In genomic region chr9:135919318-135919717, GRCh38 we compare ENCODE assay signal across 19 cellular contexts. TPM values are rescaled to one million over a fixed set of nuclear protein-coding genes. Genes with fewer than 3 reads are reported as not detected.
A peak's percentile ranks its signal among the peaks of the same experiment; 100 is the strongest.
DNase-seq lines count a peak whose midpoint lies in the region; ATAC-seq, FAIRE-seq and TF ChIP-seq lines count a peak whose summit lies in the region.
"Had no signal": no experiment of that assay in that cellular context is flagged by ENCODE, and none has a peak within 500 bp of the region (broad histone marks: within the 10 kb centered on the region; RNA-seq: fewer than 3 reads in every experiment).

No MANE protein-coding gene starts in this region.

- H3K9me2 ChIP-seq in GM23248 (ENCODE audit: insufficient read depth) = no peaks in the 10 kb centered on the region
- H3K9me2 ChIP-seq in GM23338 (ENCODE audit: insufficient read depth) = no peaks in the 10 kb centered on the region

- intact Hi-C loops in Panc1 (cut with micrococcal nuclease; ENCODE audit: unreplicated experiment) = no loop called here
- intact Hi-C loops in K562 (cut with micrococcal nuclease) = no loop called here
- intact Hi-C loops in upper lobe of right lung (cut with DNase I) = no loop called here

- H3K9me3 ChIP-seq in Panc1 (ENCODE audit: control insufficient read depth, insufficient read depth, low read depth, low read length) (peaks cover 18% of the 10 kb centered on the region; the same call in 1 of the 2 replicates), K562 (replicated peaks; ENCODE audit: control insufficient read depth, insufficient read depth, low read depth, low read length) (peaks cover 21% of the 10 kb centered on the region), upper lobe of right lung (peaks cover 12% of the 10 kb centered on the region), GM23248 (ENCODE audit: low read depth) (peaks cover 3% of the 10 kb centered on the region)

- H4K20me1 ChIP-seq in K562 (replicated peaks; ENCODE audit: control insufficient read depth, insufficient read depth, low read length) (no peaks in the 10 kb centered on the region), GM23248 (ENCODE audit: insufficient read depth) (no peaks in the 10 kb centered on the region), GM23338 (replicated peaks; ENCODE audit: insufficient read depth) (no peaks in the 10 kb centered on the region)

- TF ChIP-seq EP300 in K562 (IDR thresholded peaks at IDR 0.05; ENCODE audit: low read length) = no peak

- no peaks in the 10 kb centered on the region for H3K4me1 Mint-ChIP-seq in GM23338
- H3K4me1 Mint-ChIP-seq: CD4-positive, CD25-positive, alpha-beta regulatory T cell had no signal

- BruUV-seq in Panc1 (replicated peaks; lab: Mats Ljungman, UMichigan) (no TSS peak), K562 (replicated peaks; lab: Mats Ljungman, UMichigan) (no TSS peak)

- no peak; the same call in 1 of the 2 replicates for TF ChIP-seq POLR2A in K562 (conservative IDR thresholded peaks at IDR 0.05)

- H3K9ac ChIP-seq in K562 (ENCODE audit: insufficient read depth in 1 of 2, low read depth in 2 of 2, low read length in 2 of 2) = no peak overlapping the region
- H3K9ac ChIP-seq in GM23248 = no peak overlapping the region

- H3K4me1 ChIP-seq in Panc1 (ENCODE audit: control insufficient read depth, insufficient read depth, low read length) = no peaks in the 10 kb centered on the region
- peaks cover 0 to 14% of the 10 kb centered on the region in 2 experiments; a peak in 1 of 5 replicates for H3K4me1 ChIP-seq in K562 (replicated peaks in 1 of 2; ENCODE audit: control insufficient read depth in 2 of 2, insufficient read depth in 2 of 2, low read length in 2 of 2)
- no peaks in the 10 kb centered on the region for H3K4me1 ChIP-seq in upper lobe of right lung
- no peaks in the 10 kb centered on the region for H3K4me1 ChIP-seq in GM23248 (ENCODE audit: insufficient read depth)
- H3K4me1 ChIP-seq in GM23338 (ENCODE audit: insufficient read depth) = no peaks in the 10 kb centered on the region
- H3K4me1 ChIP-seq: BE2C had no signal

- no peak overlapping the region for H3K4me3 ChIP-seq in Panc1 (ENCODE audit: low read depth in 2 of 2, low read length in 2 of 2)
- H3K4me3 ChIP-seq in K562 = no peak overlapping the region
- H3K4me3 ChIP-seq in upper lobe of right lung = no peak overlapping the region
- no peak overlapping the region for H3K4me3 ChIP-seq in GM23248
- H3K4me3 ChIP-seq in GM23338 = no peak overlapping the region
- H3K4me3 ChIP-seq: MG63 had no signal

- H3K79me2 ChIP-seq in K562 (ENCODE audit: control insufficient read depth, insufficient read depth, low read length) (no peaks in the 10 kb centered on the region), GM23248 (ENCODE audit: insufficient read depth) (no peaks in the 10 kb centered on the region), GM23338 (replicated peaks; ENCODE audit: insufficient read depth) (no peaks in the 10 kb centered on the region)

- H3K27me3 ChIP-seq in Panc1 (ENCODE audit: control insufficient read depth, insufficient read depth, low read length) (no peaks in the 10 kb centered on the region), K562 (ENCODE audit: control insufficient read depth in 2 of 2, insufficient read depth in 2 of 2, low read length in 2 of 2) (no peaks in the 10 kb centered on the region), upper lobe of right lung (no peaks in the 10 kb centered on the region), GM23248 (replicated peaks; ENCODE audit: insufficient read depth) (no peaks in the 10 kb centered on the region), GM23338 (ENCODE audit: insufficient read depth) (0 out of 2 replicates have a peak, but pooled peaks cover 6% of the 10 kb centered on the region)
- H3K27me3 ChIP-seq: BE2C, MG63 had no signal

- POLR2A ChIA-PET in Panc1 (lab: Charles Lee) = no interaction called here
- POLR2A ChIA-PET in K562 (lab: Yijun Ruan, JAX) = interaction anchor here (0.6 kb wide), 1 partner anchor 30 kb away, joined by 3 read pairs; no protein-coding TSS in a partner anchor

- H3K4me2 ChIP-seq in K562 (ENCODE audit: insufficient read depth, low read length) (no peak overlapping the region), GM23248 (ENCODE audit: unreplicated experiment) (no peak overlapping the region), GM23338 (no peak overlapping the region)

- peaks cover 21% of the 10 kb centered on the region for H3K27me3 Mint-ChIP-seq in GM23338 (ENCODE audit: insufficient read depth, low read depth, poor library complexity)

- ATAC-seq in Panc1 = 0 out of 2 replicates have a peak, but pooled peaks have one; percentile 20
- no peak for ATAC-seq in K562
- ATAC-seq in upper lobe of right lung = peak; percentile 29
- ATAC-seq in GM23338 = no peak
- ATAC-seq in HG03280 (IDR thresholded peaks at IDR 0.05; ENCODE audit: unreplicated experiment) = no peak
- ATAC-seq: HCT116 had no signal

- FAIRE-seq in K562 (lab: Jason Lieb, UNC) = no peak
- FAIRE-seq: RCC 7860 had no signal

- H3F3A ChIP-seq in GM23248 (ENCODE audit: insufficient read depth) (peaks cover 6% of the 10 kb centered on the region; the same call in 1 of the 2 replicates), GM23338 (replicated peaks; ENCODE audit: low read depth) (no peaks in the 10 kb centered on the region)

- no peak overlapping the region for H3K4me3 Mint-ChIP-seq in GM23338
- H3K4me3 Mint-ChIP-seq: CD4-positive, CD25-positive, alpha-beta regulatory T cell had no signal

- TF ChIP-seq CTCF in Panc1 (IDR thresholded peaks at IDR 0.05) (no peak), K562 (IDR thresholded peaks at IDR 0.05 in 2 of 3, conservative IDR thresholded peaks at IDR 0.05 in 1 of 3; ENCODE audit: insufficient read depth in 2 of 3, low read depth in 1 of 3, low read length in 3 of 3) (no peak), upper lobe of right lung (IDR thresholded peaks at IDR 0.05) (no peak), GM23338 (conservative IDR thresholded peaks at IDR 0.05; ENCODE audit: low read depth in 2 of 2) (no peak)

- H3K36me3 Mint-ChIP-seq in GM23338 (ENCODE audit: low read depth) = peaks cover 56% of the 10 kb centered on the region

- no peak for TF ChIP-seq RAD21 in K562 (CRISPR knock-in tag; conservative IDR thresholded peaks at IDR 0.05 in 1 of 2, IDR thresholded peaks at IDR 0.05 in 1 of 2)

- H2AFZ ChIP-seq in K562 (ENCODE audit: low read depth, low read length) = no peak overlapping the region
- no peak overlapping the region for H2AFZ ChIP-seq in GM23248
- no peak overlapping the region for H2AFZ ChIP-seq in GM23338

- H3K27ac ChIP-seq in Panc1 (ENCODE audit: low read length) (no peak overlapping the region), K562 (ENCODE audit: extremely low read depth, low read depth, low read length) (no peak overlapping the region), upper lobe of right lung (no peak overlapping the region), GM23248 (no peak overlapping the region), GM23338 (ENCODE audit: low read depth) (no peak overlapping the region)

- H3K9me1 ChIP-seq in K562 (ENCODE audit: control insufficient read depth, insufficient read depth, low read length) = no peaks in the 10 kb centered on the region

- CTCF ChIA-PET in Panc1 (lab: Charles Lee) = no interaction called here
- CTCF ChIA-PET in K562 (lab: Yijun Ruan, JAX; ENCODE audit: low intra/inter-chr PET ratio) = no interaction called here

- in situ Hi-C loops in Panc1 (cut with HindIII; ENCODE audit: low pct_unique_long_range_greater_than_20kb, low sequenced_read_pairs) = no loop called here
- in situ Hi-C loops in K562 (cut with MboI) = no loop called here
- in situ Hi-C loops in GM23248 (cut with MboI) = no loop called here

- no peak for DNase-seq in Panc1 (ENCODE audit: low read depth, low spot score)
- no peak for DNase-seq in K562 (ENCODE audit: extremely low read depth in 1 of 4, low spot score in 3 of 4)
- DNase-seq in mesenteric fat pad (ENCODE audit: low spot score) = peak; percentile 77
- peak; percentile 52 for DNase-seq in upper lobe of right lung
- DNase-seq in GM23248 = no peak
- DNase-seq in GM23338 (ENCODE audit: low spot score) = no peak
- DNase-seq: BE2C; CD4-positive, CD25-positive, alpha-beta regulatory T cell; DMS79; Kasumi-1; MG63; NCI-H1694 treated with DMSO at 0.1 percent for 48 hours; NCI-H2081 treated with DMSO at 0.1 percent for 48 hours; NCI-H446; NCI-H526; SHP77 had no signal

- no peak overlapping the region for H3K27ac Mint-ChIP-seq in GM23338

- peaks cover 59% of the 10 kb centered on the region for H3K9me3 Mint-ChIP-seq in GM23338

- 99% methylated on average over 9 of the region's 10 CpGs for WGBS in K562 (ENCODE audit: insufficient coverage, low coverage, missing lambda C conversion rate)
- WGBS in GM23248 (ENCODE audit: low coverage in 1 of 2, low lambda C conversion rate in 2 of 2, missing lambda C conversion rate in 2 of 2), 2 experiments = 86 to 88% methylated on average over 6 to 10 of the region's 10 CpGs

- H3K36me3 ChIP-seq in Panc1 (ENCODE audit: control insufficient read depth, insufficient read depth, low read length) (no peaks in the 10 kb centered on the region), K562 (ENCODE audit: control insufficient read depth, insufficient read depth, low read length) (peaks cover 65% of the 10 kb centered on the region), upper lobe of right lung (no peaks in the 10 kb centered on the region), GM23248 (ENCODE audit: low read depth) (peaks cover 19% of the 10 kb centered on the region), GM23338 (ENCODE audit: insufficient read depth) (peaks cover 31% of the 10 kb centered on the region)

RNA-seq across cellular contexts. Expression of gene CAMSAP1, which starts 12.0 kb away (rescaled TPM):
- total RNA-seq in Panc1 (2021; ENCODE audit: unreplicated experiment) (24.8 TPM), K562 (2014; rRNA removed) (18.1 and 23.4 TPM in 2 replicates), K562 (2014; rRNA removed; fragmentation: Illumina TruSeq; extraction: Trizol) (14.3 TPM in 2 replicates), K562 (2015; rRNA removed; fragmentation: Illumina TruSeq; extraction: Trizol) (13.9 and 15.7 TPM in 2 replicates), K562 (2021) (28.8 and 32.8 TPM in 2 replicates), mesenteric fat pad (35.3 TPM), upper lobe of right lung (26.5 TPM)
- 21.4 TPM for polyA plus RNA-seq in Panc1 (2012; ENCODE audit: insufficient read length)
- total RNA-seq in K562 (2011; cell fraction: chromatin; rRNA removed; ENCODE audit: low replicate concordance) = 40.9 and 68.9 TPM in 2 replicates
- 21.5 and 22.4 TPM in 2 replicates for total RNA-seq in K562 (2011; cell fraction: nucleolus; rRNA removed)
- 36.1 and 42.5 TPM in 2 replicates for total RNA-seq in K562 (2011; cell fraction: nucleoplasm; rRNA removed)
- polyA plus RNA-seq in K562 (2011; rRNA removed) (6.3 and 6.9 TPM in 2 replicates), K562 (2014; fragmentation: Illumina TruSeq; extraction: Trizol) (14.9 and 19.7 TPM in 2 replicates), K562 (2014; fragmentation: Nextera tagmentation; extraction: Ambion mirVana) (1 to 10 TPM; 1.5 to 1.6 TPM), K562 (2014; rRNA removed) (10.0 and 11.3 TPM in 2 replicates), GM23248 (2016; fragmentation: Nextera tagmentation; extraction: Ambion mirVana) (2.8 and 3.0 TPM in 2 replicates), GM23338 (2016; fragmentation: Nextera tagmentation; extraction: Ambion mirVana) (6.9 and 8.2 TPM in 2 replicates)
- 6.3 and 8.3 TPM in 2 replicates for polyA plus RNA-seq in K562 (2011; cell fraction: cytosol; rRNA removed)
- 15.6 and 19.6 TPM in 2 replicates for polyA plus RNA-seq in K562 (2011; cell fraction: nucleus; rRNA removed)
- polyA plus RNA-seq in K562 (2012) = 10.6 and 11.9 TPM in 2 replicates
- 14.1 and 20.0 TPM in 2 replicates for polyA minus RNA-seq in K562 (2011; rRNA and poly(A)+ RNA removed)
- 42.2 and 76.3 TPM in 2 replicates for polyA minus RNA-seq in K562 (2011; cell fraction: cytosol; rRNA and poly(A)+ RNA removed)
- 11.4 and 23.5 TPM in 2 replicates for polyA minus RNA-seq in K562 (2011; cell fraction: nucleus; rRNA and poly(A)+ RNA removed)
- total RNA-seq in GM23248 (2014; rRNA removed; shearing (Covaris generic)) = 12.4 and 13.8 TPM in 2 replicates
- total RNA-seq in GM23338 (2014; rRNA removed; shearing (Covaris generic)) = 57.6 and 75.4 TPM in 2 replicates

RNA-seq across cellular contexts. Expression of gene UBAC1, which starts 41.9 kb away (rescaled TPM):
- 38.0 TPM for total RNA-seq in Panc1 (2021; ENCODE audit: unreplicated experiment)
- 36.0 TPM for polyA plus RNA-seq in Panc1 (2012; ENCODE audit: insufficient read length)
- 536 and 854 TPM in 2 replicates for total RNA-seq in K562 (2011; cell fraction: chromatin; rRNA removed; ENCODE audit: low replicate concordance)
- total RNA-seq in K562 (2011; cell fraction: nucleolus; rRNA removed) = 552 and 553 TPM in 2 replicates
- 447 and 492 TPM in 2 replicates for total RNA-seq in K562 (2011; cell fraction: nucleoplasm; rRNA removed)
- total RNA-seq in K562 (2014; rRNA removed) = 399 and 504 TPM in 2 replicates
- total RNA-seq in K562 (2014; rRNA removed; fragmentation: Illumina TruSeq; extraction: Trizol) = 138 and 145 TPM in 2 replicates
- 166 and 171 TPM in 2 replicates for total RNA-seq in K562 (2015; rRNA removed; fragmentation: Illumina TruSeq; extraction: Trizol)
- 294 and 309 TPM in 2 replicates for total RNA-seq in K562 (2021)
- polyA plus RNA-seq in K562 (2011; rRNA removed) = 385 and 395 TPM in 2 replicates
- polyA plus RNA-seq in K562 (2011; cell fraction: cytosol; rRNA removed) = 447 and 505 TPM in 2 replicates
- polyA plus RNA-seq in K562 (2011; cell fraction: nucleus; rRNA removed) = 838 and 845 TPM in 2 replicates
- polyA plus RNA-seq in K562 (2012) = 178 and 239 TPM in 2 replicates
- 219 and 228 TPM in 2 replicates for polyA plus RNA-seq in K562 (2014; fragmentation: Illumina TruSeq; extraction: Trizol)
- 100 to 1,000 TPM in 1 of 2 experiments, 10 to 100 TPM in 1; 94.0 to 117 TPM for polyA plus RNA-seq in K562 (2014; fragmentation: Nextera tagmentation; extraction: Ambion mirVana)
- polyA plus RNA-seq in K562 (2014; rRNA removed) = 381 and 405 TPM in 2 replicates
- polyA minus RNA-seq in K562 (2011; rRNA and poly(A)+ RNA removed) = 128 and 165 TPM in 2 replicates
- 110 and 129 TPM in 2 replicates for polyA minus RNA-seq in K562 (2011; cell fraction: cytosol; rRNA and poly(A)+ RNA removed)
- 120 and 171 TPM in 2 replicates for polyA minus RNA-seq in K562 (2011; cell fraction: nucleus; rRNA and poly(A)+ RNA removed)
- 36.3 TPM for total RNA-seq in mesenteric fat pad
- 30.1 TPM for total RNA-seq in upper lobe of right lung
- total RNA-seq in GM23248 (2014; rRNA removed; shearing (Covaris generic)) = 45.9 and 54.3 TPM in 2 replicates
- polyA plus RNA-seq in GM23248 (2016; fragmentation: Nextera tagmentation; extraction: Ambion mirVana) = 29.3 and 29.4 TPM in 2 replicates
- total RNA-seq in GM23338 (2014; rRNA removed; shearing (Covaris generic)) = 86.6 and 95.7 TPM in 2 replicates
- 63.2 and 71.6 TPM in 2 replicates for polyA plus RNA-seq in GM23338 (2016; fragmentation: Nextera tagmentation; extraction: Ambion mirVana)

Comparison
In these comparisons a context has a peak if more than half of its experiments do, and no peak if none do; other contexts are left out.
1. ATAC-seq: peak in Panc1 (single experiment) and upper lobe of right lung (single experiment); none in K562 (single experiment), GM23338 (single experiment) and HG03280 (single experiment).
2. DNase-seq: peak in mesenteric fat pad (single experiment) and upper lobe of right lung (single experiment); none in Panc1 (single experiment), K562 (0 of 4), GM23248 (single experiment) and GM23338 (single experiment).